Comparison of ENCODE assay signal across 15 cellular contexts in genomic region chr4:124785645-124786044, GRCh38.
DNase-seq lines count a peak whose midpoint lies in the region; ATAC-seq and TF ChIP-seq lines count a peak whose summit lies in the region.
"Had no signal": no experiment of that assay in that cellular context is flagged by ENCODE, and none has a peak within 500 bp of the region (broad histone marks: within the 10 kb centered on the region; RNA-seq: fewer than 3 reads in every experiment).

No MANE protein-coding gene starts in this region.

- H3K4me1 ChIP-seq in A673 (ENCODE audit: insufficient read depth, low read length, poor library complexity, severe bottlenecking) (no peaks in the 10 kb centered on the region), Loucy (ENCODE audit: insufficient read depth, low read length, poor library complexity, severe bottlenecking) (no peaks in the 10 kb centered on the region), PC-3 (ENCODE audit: insufficient read depth, low read length) (no peaks in the 10 kb centered on the region)
- H3K4me1 ChIP-seq: BLaER1 had no signal

- BruUV-seq in A673 (replicated peaks; lab: Mats Ljungman, UMichigan) (no TSS peak), PC-3 (replicated peaks; lab: Mats Ljungman, UMichigan) (no TSS peak)

- no peaks in the 10 kb centered on the region for H3K4me1 Mint-ChIP-seq in neural crest cell
- H3K4me1 Mint-ChIP-seq: IgD-negative memory B cell had no signal

- H3K9me2 ChIP-seq in Loucy (replicated peaks; ENCODE audit: low read depth, low read length) = no peaks in the 10 kb centered on the region
- no peaks in the 10 kb centered on the region for H3K9me2 ChIP-seq in PC-3 (replicated peaks; ENCODE audit: low read length)

- H3K9ac ChIP-seq in Loucy (ENCODE audit: low read depth, low read length, poor library complexity, severe bottlenecking) (no peak overlapping the region), PC-3 (ENCODE audit: low read length) (no peak overlapping the region)
- H3K9ac ChIP-seq: BLaER1 had no signal

- in situ Hi-C loops in brain microvascular endothelial cell (cut with HindIII; ENCODE audit: low pct_ligation_motif_present, low sequenced_read_pairs) = no loop called here

- no peak overlapping the region for H3K27ac Mint-ChIP-seq in neural crest cell (ENCODE audit: unreplicated experiment)
- H3K27ac Mint-ChIP-seq: IgD-negative memory B cell had no signal

- H3K9me3 ChIP-seq in A673 (ENCODE audit: low read depth, low read length, poor library complexity, severe bottlenecking) (no peaks in the 10 kb centered on the region), Loucy (ENCODE audit: insufficient read depth, low read depth, low read length) (no peaks in the 10 kb centered on the region), WERI-Rb-1 (ENCODE audit: severe bottlenecking) (no peaks in the 10 kb centered on the region), PC-3 (ENCODE audit: low read length) (no peaks in the 10 kb centered on the region)
- H3K9me3 ChIP-seq: BLaER1 had no signal

- no peak overlapping the region for H3K4me3 Mint-ChIP-seq in neural crest cell
- H3K4me3 Mint-ChIP-seq: IgD-negative memory B cell had no signal

- CTCF ChIA-PET in A673 (lab: Charles Lee) = no interaction called here
- CTCF ChIA-PET in PC-3 (lab: Charles Lee) = no interaction called here

- H3F3A ChIP-seq in Loucy (ENCODE audit: low read depth) (no peaks in the 10 kb centered on the region), PC-3 (ENCODE audit: low read length, unreplicated experiment) (no peaks in the 10 kb centered on the region)

- H3K4me3 ChIP-seq in A673 (ENCODE audit: low read depth, low read length, poor library complexity, severe bottlenecking) (no peak overlapping the region), Loucy (ENCODE audit: low read length, poor library complexity, severe bottlenecking) (no peak overlapping the region), brain microvascular endothelial cell (ENCODE audit: low read depth, low read length) (no peak overlapping the region), WERI-Rb-1 (ENCODE audit: low read depth, low read length) (no peak overlapping the region), PC-3 (ENCODE audit: low read length) (no peak overlapping the region)
- H3K4me3 ChIP-seq: BLaER1 had no signal

- H3K4me2 ChIP-seq in Loucy (ENCODE audit: low read depth, low read length, poor library complexity, severe bottlenecking) (no peak overlapping the region), PC-3 (ENCODE audit: low read length) (no peak overlapping the region)
- H3K4me2 ChIP-seq: BLaER1 had no signal

- POLR2A ChIA-PET in A673 (lab: Charles Lee; ENCODE audit: low non-redundant PET) (no interaction called here), PC-3 (lab: Charles Lee; ENCODE audit: unreplicated experiment) (no interaction called here)

- H3K27me3 ChIP-seq in A673 (replicated peaks; ENCODE audit: insufficient read depth, low read depth, low read length, poor library complexity) = no peaks in the 10 kb centered on the region
- no peaks in the 10 kb centered on the region for H3K27me3 ChIP-seq in Loucy (ENCODE audit: insufficient read depth, low read length, poor library complexity, severe bottlenecking)
- H3K27me3 ChIP-seq in brain microvascular endothelial cell (replicated peaks) = no peaks in the 10 kb centered on the region
- no peaks in the 10 kb centered on the region for H3K27me3 ChIP-seq in WERI-Rb-1 (ENCODE audit: insufficient read depth, low read depth, severe bottlenecking)
- H3K27me3 ChIP-seq in PC-3 (ENCODE audit: low read length) = no peaks in the 10 kb centered on the region
- H3K27me3 ChIP-seq: BLaER1 had no signal

- intact Hi-C loops in A673 (cut with micrococcal nuclease; ENCODE audit: unreplicated experiment) = no loop called here
- intact Hi-C loops in PC-3 (cut with micrococcal nuclease) = no loop called here

- peaks cover 3% of the 10 kb centered on the region for H3K9me3 Mint-ChIP-seq in neural crest cell

- H4K20me1 ChIP-seq in Loucy (ENCODE audit: insufficient read depth, low read length, poor library complexity, severe bottlenecking) (no peaks in the 10 kb centered on the region), PC-3 (ENCODE audit: low read length) (no peaks in the 10 kb centered on the region)
- H4K20me1 ChIP-seq: BLaER1 had no signal

- H3K27me3 Mint-ChIP-seq in neural crest cell (ENCODE audit: low read depth) = no peaks in the 10 kb centered on the region
- H3K27me3 Mint-ChIP-seq: IgD-negative memory B cell had no signal

- H2AFZ ChIP-seq in Loucy (ENCODE audit: low read length) (no peak overlapping the region), PC-3 (ENCODE audit: low read length) (no peak overlapping the region)

- TF ChIP-seq CTCF in A673 (conservative IDR thresholded peaks at IDR 0.05; ENCODE audit: low read depth, low read length) (peak; percentile 25; the same call in 1 of the 2 replicates), Loucy (conservative IDR thresholded peaks at IDR 0.05; ENCODE audit: low read length) (peak; percentile 39), brain microvascular endothelial cell (IDR thresholded peaks at IDR 0.05; ENCODE audit: low read depth, low read length, missing control alignments) (peak; percentile 17), neural crest cell (conservative IDR thresholded peaks at IDR 0.05) (peak; percentile 42), WERI-Rb-1 (IDR thresholded peaks at IDR 0.05; ENCODE audit: low read depth, low read length) (no peak), PC-3 (conservative IDR thresholded peaks at IDR 0.05; ENCODE audit: low read depth, low read length) (no peak; the same call in 1 of the 2 replicates)

- ATAC-seq in HG02642 (IDR thresholded peaks at IDR 0.05; ENCODE audit: poor library complexity, unreplicated experiment) (no peak), PC-3 (no peak)
- ATAC-seq: Right ventricle myocardium inferior had no signal

- H3K36me3 Mint-ChIP-seq in neural crest cell (ENCODE audit: low read depth) = no peaks in the 10 kb centered on the region
- H3K36me3 Mint-ChIP-seq: IgD-negative memory B cell had no signal

- H3K79me2 ChIP-seq in Loucy (ENCODE audit: insufficient read depth, low read length) (no peaks in the 10 kb centered on the region), PC-3 (ENCODE audit: low read length) (no peaks in the 10 kb centered on the region)

- H3K27ac ChIP-seq in A673 (ENCODE audit: low read depth, low read length, poor library complexity, severe bottlenecking) (no peak overlapping the region), brain microvascular endothelial cell (no peak overlapping the region), WERI-Rb-1 (no peak overlapping the region), PC-3 (ENCODE audit: low read length) (no peak overlapping the region)
- H3K27ac ChIP-seq: BLaER1 had no signal

- H3K36me3 ChIP-seq in A673 (ENCODE audit: insufficient read depth, low read length, poor library complexity, severe bottlenecking) (no peaks in the 10 kb centered on the region), Loucy (ENCODE audit: insufficient read depth, low read length) (no peaks in the 10 kb centered on the region), brain microvascular endothelial cell (replicated peaks) (no peaks in the 10 kb centered on the region), WERI-Rb-1 (no peaks in the 10 kb centered on the region), PC-3 (ENCODE audit: low read depth, low read length) (no peaks in the 10 kb centered on the region)
- H3K36me3 ChIP-seq: BLaER1 had no signal

- DNase-seq in A673 (ENCODE audit: low spot score) (no peak), brain microvascular endothelial cell (no peak), neural crest cell (ENCODE audit: low read depth, low spot score) (no peak), midbrain (lab: John Stamatoyannopoulos, UW) (no peak), WERI-Rb-1 (no peak), PC-3 (no peak)
- DNase-seq: GF-D8, Kasumi-1, NCI-H187 treated with DMSO at 0.1 percent for 48 hours, NCI-H446 had no signal

Comparison
In these comparisons a context has a peak if more than half of its experiments do, and no peak if none do; other contexts are left out.
1. CTCF ChIP-seq: peak in A673 (single experiment), Loucy (single experiment), brain microvascular endothelial cell (single experiment) and neural crest cell (single experiment); none in WERI-Rb-1 (single experiment) and PC-3 (single experiment).